11 cellular contexts compared by ENCODE assay signal in genomic region chr12:124386661-124387509, GRCh38.
DNase-seq lines count a peak whose midpoint lies in the region; ATAC-seq and TF ChIP-seq lines count a peak whose summit lies in the region.
"Had no signal": no experiment of that assay in that cellular context is flagged by ENCODE, and none has a peak within 500 bp of the region (broad histone marks: within the 10 kb centered on the region; RNA-seq: fewer than 3 reads in every experiment).

No MANE protein-coding gene starts in this region.

- CTCF ChIA-PET in naive thymus-derived CD4-positive, alpha-beta T cell (lab: Charles Lee): no interaction called here

- peaks cover 80 to 97% (median 93%) of the 10 kb centered on the region in 4 donors for H3K4me1 ChIP-seq in esophagus muscularis mucosa
- peaks cover 16 to 18% of the 10 kb centered on the region in 2 donors for H3K4me1 ChIP-seq in neuronal stem cell (ENCODE audit: control insufficient read depth in 2 of 2, insufficient read depth in 1 of 2, low read depth in 1 of 2, low read length in 2 of 2)
- H3K4me1 ChIP-seq in vagina: peaks cover 80% of the 10 kb centered on the region
- peaks cover 4 to 13% of the 10 kb centered on the region in 2 donors for H3K4me1 ChIP-seq in naive thymus-derived CD4-positive, alpha-beta T cell (ENCODE audit: control insufficient read depth in 2 of 2, insufficient read depth in 2 of 2, low read length in 2 of 2)

- H3K14ac ChIP-seq in neuronal stem cell (ENCODE audit: low read length): peak overlapping the region; percentile 89

- ATAC-seq in Right ventricle myocardium superior (ENCODE audit: poor library complexity): peak; percentile 36
- no peak for ATAC-seq in left cardiac atrium
- ATAC-seq in naive thymus-derived CD4-positive, alpha-beta T cell: no peak
- ATAC-seq in natural killer cell treated with Interleukin-12 subunit alpha and Interleukin-12 subunit beta and Interleukin-15 and Interleukin-18, amount 100 ng/mL, for 72 hours: no peak
- no peak for ATAC-seq in GM21515 (IDR thresholded peaks at IDR 0.05; ENCODE audit: unreplicated experiment)

- no peak overlapping the region for H3K4ac ChIP-seq in neuronal stem cell (ENCODE audit: low read length)

- no peaks in the 10 kb centered on the region for H3K9me3 ChIP-seq in esophagus muscularis mucosa
- no peaks in the 10 kb centered on the region for H3K9me3 ChIP-seq in neuronal stem cell (replicated peaks in 1 of 2; ENCODE audit: control insufficient read depth in 2 of 2, insufficient read depth in 1 of 2, low read depth in 1 of 2, low read length in 2 of 2)
- H3K9me3 ChIP-seq in vagina: no peaks in the 10 kb centered on the region
- H3K9me3 ChIP-seq in naive thymus-derived CD4-positive, alpha-beta T cell (ENCODE audit: control insufficient read depth in 2 of 3, low read length in 3 of 3): no peaks in the 10 kb centered on the region

- peak overlapping the region; percentile 53 for H2BK5ac ChIP-seq in neuronal stem cell (ENCODE audit: low read length)

- H3K4me1 Mint-ChIP-seq in naive thymus-derived CD4-positive, alpha-beta T cell: peaks cover 10 to 36% (median 24%) of the 10 kb centered on the region in 7 donors
- peaks cover 10 to 18% of the 10 kb centered on the region in 2 donors for H3K4me1 Mint-ChIP-seq in natural killer cell treated with Interleukin-12 subunit alpha and Interleukin-12 subunit beta and Interleukin-15 and Interleukin-18, amount 100 ng/mL, for 72 hours (ENCODE audit: low read depth in 2 of 2)

- no peak overlapping the region for H3K4me2 ChIP-seq in neuronal stem cell (ENCODE audit: insufficient read depth, low read length, poor library complexity, severe bottlenecking)

- H3K27me3 ChIP-seq in esophagus muscularis mucosa (peaks cover 0 to 2% (median 0%) of the 10 kb centered on the region in 4 donors), neuronal stem cell (ENCODE audit: control insufficient read depth in 3 of 3, insufficient read depth in 3 of 3, low read depth in 1 of 3, low read length in 3 of 3) (peaks cover 0 to 15% (median 0%) of the 10 kb centered on the region in 3 experiments), vagina (no peaks in the 10 kb centered on the region)
- no peaks in the 10 kb centered on the region for H3K27me3 ChIP-seq in naive thymus-derived CD4-positive, alpha-beta T cell (ENCODE audit: control insufficient read depth in 2 of 2, insufficient read depth in 2 of 2, low read length in 2 of 2)

- H3K4me3 Mint-ChIP-seq in naive thymus-derived CD4-positive, alpha-beta T cell: no peak overlapping the region
- H3K4me3 Mint-ChIP-seq in natural killer cell treated with Interleukin-12 subunit alpha and Interleukin-12 subunit beta and Interleukin-15 and Interleukin-18, amount 100 ng/mL, for 72 hours: no peak overlapping the region

- H3K27ac Mint-ChIP-seq in naive thymus-derived CD4-positive, alpha-beta T cell: no peak overlapping the region
- H3K27ac Mint-ChIP-seq in natural killer cell treated with Interleukin-12 subunit alpha and Interleukin-12 subunit beta and Interleukin-15 and Interleukin-18, amount 100 ng/mL, for 72 hours: no peak overlapping the region

- peaks cover 0 to 9% (median 3%) of the 10 kb centered on the region in 5 donors for H3K36me3 Mint-ChIP-seq in naive thymus-derived CD4-positive, alpha-beta T cell
- H3K36me3 Mint-ChIP-seq in natural killer cell treated with Interleukin-12 subunit alpha and Interleukin-12 subunit beta and Interleukin-15 and Interleukin-18, amount 100 ng/mL, for 72 hours: no peaks in the 10 kb centered on the region

- H3K4me3 ChIP-seq in esophagus muscularis mucosa: peak overlapping the region; percentile 59 to 71 (median 62)
- H3K4me3 ChIP-seq in neuronal stem cell (ENCODE audit: low read length in 2 of 2): no peak overlapping the region
- H3K4me3 ChIP-seq in vagina: peak overlapping the region; percentile 56 to 59
- no peak overlapping the region for H3K4me3 ChIP-seq in naive thymus-derived CD4-positive, alpha-beta T cell (ENCODE audit: low read length)

- H2AK5ac ChIP-seq in neuronal stem cell (ENCODE audit: low read depth, low read length): peak overlapping the region; percentile 92

- H3K18ac ChIP-seq in neuronal stem cell (ENCODE audit: low read length): peak overlapping the region; percentile 11

- H2AFZ ChIP-seq in neuronal stem cell (ENCODE audit: low read length): no peak overlapping the region

- DNase-seq in Right ventricle myocardium superior: no peak
- DNase-seq in left cardiac atrium: no peak
- DNase-seq in esophagus muscularis mucosa (ENCODE audit: extremely low spot score): no peak
- no peak for DNase-seq in neuronal stem cell (ENCODE audit: low spot score)
- no peak for DNase-seq in vagina (ENCODE audit: extremely low spot score in 2 of 2)
- DNase-seq in naive thymus-derived CD4-positive, alpha-beta T cell: no peak
- DNase-seq in natural killer cell treated with Interleukin-12 subunit alpha and Interleukin-12 subunit beta and Interleukin-15 and Interleukin-18, amount 100 ng/mL, for 72 hours (ENCODE audit: low spot score): no peak
- DNase-seq: activated CD8-positive, alpha-beta memory T cell treated with anti-CD3 and anti-CD28 coated beads, Interleukin-2, amount 50 U/mL, for 48 hours; AML-193; NCI-H1694 had no signal

- H4K91ac ChIP-seq in neuronal stem cell (ENCODE audit: low read depth, low read length, poor library complexity): no peak overlapping the region

- H3K27me3 Mint-ChIP-seq in naive thymus-derived CD4-positive, alpha-beta T cell: no peaks in the 10 kb centered on the region
- no peaks in the 10 kb centered on the region for H3K27me3 Mint-ChIP-seq in natural killer cell treated with Interleukin-12 subunit alpha and Interleukin-12 subunit beta and Interleukin-15 and Interleukin-18, amount 100 ng/mL, for 72 hours

- TF ChIP-seq CTCF in esophagus muscularis mucosa (IDR thresholded peaks at IDR 0.05) (no peak), vagina (IDR thresholded peaks at IDR 0.05) (no peak)

- intact Hi-C loops in Right ventricle myocardium superior (cut with DNase I): loop anchor here (5.0 to 10.0 kb wide), 3 partner anchors 35 to 378 kb away; no protein-coding TSS in a partner anchor
- intact Hi-C loops in left cardiac atrium (cut with DNase I): loop anchor here (5.0 to 10.0 kb wide), 3 partner anchors 35 to 178 kb away; partner anchors contain the start of gene NCOR2 (in 2 of the 2)
- intact Hi-C loops in esophagus muscularis mucosa (cut with DNase I): loop anchor here (10.0 kb wide), 1 partner anchor 528 kb away; the partner anchor contains the start of gene UBC
- intact Hi-C loops in vagina (cut with DNase I): loop anchor here (5.0 kb wide), 1 partner anchor 35 kb away; no protein-coding TSS in a partner anchor
- intact Hi-C loops in naive thymus-derived CD4-positive, alpha-beta T cell (cut with micrococcal nuclease): no loop called here

- peaks cover 23% of the 10 kb centered on the region for H3K79me1 ChIP-seq in neuronal stem cell (ENCODE audit: low read depth, low read length)

- peak overlapping the region; percentile 43 for H4K8ac ChIP-seq in neuronal stem cell (ENCODE audit: low read depth, low read length)

- POLR2A ChIA-PET in naive thymus-derived CD4-positive, alpha-beta T cell (lab: Charles Lee): no interaction called here

- H2BK15ac ChIP-seq in neuronal stem cell (ENCODE audit: low read length): peak overlapping the region; percentile 37

- peak overlapping the region; percentile 84 for H2BK12ac ChIP-seq in neuronal stem cell (ENCODE audit: low read length)

- H3K9ac ChIP-seq in neuronal stem cell (ENCODE audit: low read depth, low read length, poor library complexity): peak overlapping the region; percentile 60

- H3K23ac ChIP-seq in neuronal stem cell (ENCODE audit: low read depth, low read length, poor library complexity): peak overlapping the region; percentile 85

- no peak overlapping the region for H2BK120ac ChIP-seq in neuronal stem cell (ENCODE audit: low read depth, low read length)

- TF ChIP-seq EP300 in esophagus muscularis mucosa (IDR thresholded peaks at IDR 0.05): no peak

- 51% methylated on average over 18 of the region's 22 CpGs for WGBS in esophagus muscularis mucosa
- WGBS in neuronal stem cell (ENCODE audit: extremely low coverage in 2 of 2, insufficient read length in 2 of 2, insufficient replicate concordance in 1 of 2), 2 donors: no CpG with 5 or more reads among the region's 22 CpGs

- H3K36me3 ChIP-seq in esophagus muscularis mucosa (peaks cover 14 to 38% (median 34%) of the 10 kb centered on the region in 4 donors), neuronal stem cell (replicated peaks in 1 of 2; ENCODE audit: control insufficient read depth in 2 of 2, insufficient read depth in 2 of 2, low read length in 2 of 2) (peaks cover 9 to 21% of the 10 kb centered on the region in 2 donors), vagina (peaks cover 0 to 24% of the 10 kb centered on the region in 2 donors)
- H3K36me3 ChIP-seq in naive thymus-derived CD4-positive, alpha-beta T cell (ENCODE audit: control insufficient read depth in 2 of 3, insufficient read depth in 3 of 3, low read length in 3 of 3): peaks cover 0 to 33% (median 5%) of the 10 kb centered on the region in 3 experiments

- H3K27ac ChIP-seq in esophagus muscularis mucosa (replicated peaks in 1 of 4) (peak overlapping the region; percentile 95 to 98 (median 96)), neuronal stem cell (replicated peaks; ENCODE audit: low read length) (no peak overlapping the region), vagina (peak overlapping the region; percentile 89)
- no peak overlapping the region for H3K27ac ChIP-seq in naive thymus-derived CD4-positive, alpha-beta T cell (ENCODE audit: low read depth, low read length)

- TF ChIP-seq POLR2A in esophagus muscularis mucosa (IDR thresholded peaks at IDR 0.05; ENCODE audit: low read depth) (no peak), vagina (IDR thresholded peaks at IDR 0.05) (no peak)

- H3K9me3 Mint-ChIP-seq in naive thymus-derived CD4-positive, alpha-beta T cell: peaks cover 0 to 2% (median 0%) of the 10 kb centered on the region in 11 donors
- H3K9me3 Mint-ChIP-seq in natural killer cell treated with Interleukin-12 subunit alpha and Interleukin-12 subunit beta and Interleukin-15 and Interleukin-18, amount 100 ng/mL, for 72 hours: no peaks in the 10 kb centered on the region

Comparison
In these comparisons a context has a peak if more than half of its experiments do, and no peak if none do; other contexts are left out.
1. H3K27ac ChIP-seq: peak in esophagus muscularis mucosa (4 of 4) and vagina (single experiment); none in neuronal stem cell (single experiment) and naive thymus-derived CD4-positive, alpha-beta T cell (single experiment).
2. H3K4me3 ChIP-seq: peak in esophagus muscularis mucosa (4 of 4) and vagina (2 of 2); none in neuronal stem cell (0 of 2) and naive thymus-derived CD4-positive, alpha-beta T cell (single experiment).
3. intact Hi-C loops: an anchor here in Right ventricle myocardium superior (5.0 to 10.0 kb wide), left cardiac atrium (5.0 to 10.0 kb wide), esophagus muscularis mucosa (10.0 kb wide) and vagina (5.0 kb wide); none called in naive thymus-derived CD4-positive, alpha-beta T cell.